ENCODE assay signal across 1 cellular context in the genomic region with DNA sequence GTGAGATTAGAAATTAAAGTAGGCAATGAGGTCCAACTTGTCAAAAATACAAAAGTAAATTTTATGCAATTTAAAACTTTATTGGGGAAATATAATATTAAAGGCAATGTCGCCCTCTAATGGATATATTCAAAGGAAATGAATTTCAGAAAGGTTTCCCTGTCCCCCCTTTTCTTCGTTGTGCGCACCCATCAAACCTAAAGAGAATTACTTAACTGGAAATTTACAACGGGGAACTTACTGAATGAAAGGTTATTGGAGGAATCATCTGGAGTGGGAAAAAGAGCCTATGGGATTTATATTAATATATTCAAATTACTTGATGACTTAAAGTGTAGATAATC.
TF ChIP-seq lines count a peak whose summit lies in the region.

No MANE protein-coding gene starts in this region.

TF ChIP-seq in GM12878, 131 proteins besides CTCF, POLR2A, EP300 and RAD21 (continued from another document):
- TF ChIP-seq, protein P1, sequence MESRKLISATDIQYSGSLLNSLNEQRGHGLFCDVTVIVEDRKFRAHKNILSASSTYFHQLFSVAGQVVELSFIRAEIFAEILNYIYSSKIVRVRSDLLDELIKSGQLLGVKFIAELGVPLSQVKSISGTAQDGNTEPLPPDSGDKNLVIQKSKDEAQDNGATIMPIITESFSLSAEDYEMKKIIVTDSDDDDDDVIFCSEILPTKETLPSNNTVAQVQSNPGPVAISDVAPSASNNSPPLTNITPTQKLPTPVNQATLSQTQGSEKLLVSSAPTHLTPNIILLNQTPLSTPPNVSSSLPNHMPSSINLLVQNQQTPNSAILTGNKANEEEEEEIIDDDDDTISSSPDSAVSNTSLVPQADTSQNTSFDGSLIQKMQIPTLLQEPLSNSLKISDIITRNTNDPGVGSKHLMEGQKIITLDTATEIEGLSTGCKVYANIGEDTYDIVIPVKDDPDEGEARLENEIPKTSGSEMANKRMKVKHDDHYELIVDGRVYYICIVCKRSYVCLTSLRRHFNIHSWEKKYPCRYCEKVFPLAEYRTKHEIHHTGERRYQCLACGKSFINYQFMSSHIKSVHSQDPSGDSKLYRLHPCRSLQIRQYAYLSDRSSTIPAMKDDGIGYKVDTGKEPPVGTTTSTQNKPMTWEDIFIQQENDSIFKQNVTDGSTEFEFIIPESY (IDR thresholded peaks at IDR 0.05), result no peak
- TF ChIP-seq ZZZ3 (IDR thresholded peaks at IDR 0.05; ENCODE audit: control insufficient read depth, insufficient read length, low read depth), result no peak
TF ChIP-seq in GM12878: peak in this region for 4.
